ENCODE assay signal across 21 cellular contexts in the genomic region with DNA sequence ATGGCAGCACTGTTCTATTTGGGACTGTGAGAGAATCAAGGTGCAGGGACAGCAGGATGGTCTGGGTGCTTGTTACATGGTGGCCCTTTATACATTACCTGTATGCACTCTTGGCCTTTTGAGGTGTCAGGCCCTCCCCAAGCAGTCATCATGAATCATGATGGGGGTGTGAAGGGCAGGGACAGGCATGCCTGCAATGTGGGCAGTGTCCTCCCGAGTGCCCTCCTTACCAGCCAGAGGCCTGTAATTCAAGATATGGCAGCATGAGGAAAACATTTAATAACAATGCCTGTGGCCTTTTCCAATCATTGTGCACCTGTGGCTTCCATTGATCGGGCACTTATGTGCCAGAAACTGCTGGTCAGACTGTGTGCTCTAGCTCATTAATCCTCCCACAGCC. TPM values are rescaled to one million over a fixed set of nuclear protein-coding genes. Genes with fewer than 3 reads are reported as not detected.
DNase-seq lines count a peak whose midpoint lies in the region; ATAC-seq and TF ChIP-seq lines count a peak whose summit lies in the region.
"Had no signal": no experiment of that assay in that cellular context is flagged by ENCODE, and none has a peak within 500 bp of the region (broad histone marks: within the 10 kb centered on the region; RNA-seq: fewer than 3 reads in every experiment).

No MANE protein-coding gene starts in this region.

- intact Hi-C loops in MCF 10A (cut with micrococcal nuclease): no loop called here
- intact Hi-C loops in breast epithelium (cut with DNase I; ENCODE audit: low total_unique reads): no loop called here
- intact Hi-C loops in mammary epithelial cell (cut with micrococcal nuclease): loop anchor here (2.0 kb wide), 1 partner anchor 113 kb away; no protein-coding TSS in a partner anchor
- intact Hi-C loops in upper lobe of right lung (cut with DNase I): no loop called here

- in situ Hi-C loops in mammary epithelial cell (cut with MboI; ENCODE audit: low sequenced_read_pairs in 2 of 2): no loop called here

- H3K4me1 Mint-ChIP-seq in MCF 10A (ENCODE audit: insufficient read depth, unreplicated experiment) (peaks cover 7% of the 10 kb centered on the region), glutamatergic neuron (ENCODE audit: low read depth, unreplicated experiment) (peaks cover 9% of the 10 kb centered on the region)

- WGBS in mammary epithelial cell (ENCODE audit: low coverage, missing lambda C conversion rate): 45% methylated on average over 2 of the region's 2 CpGs

- ATAC-seq in upper lobe of right lung: peak; percentile 28
- ATAC-seq: GM12878, Panc1 had no signal

- H4K20me1 ChIP-seq in mammary epithelial cell (ENCODE audit: insufficient read depth, low read length): no peaks in the 10 kb centered on the region
- H4K20me1 ChIP-seq: BLaER1 treated with 17β-estradiol and CSF1 and Interleukin-3, amounts not matched to agents 10 nM and 100 nM had no signal

- no peak for TF ChIP-seq POLR2A in breast epithelium (IDR thresholded peaks at IDR 0.05)

- H2AFZ ChIP-seq in mammary epithelial cell (ENCODE audit: low read depth, low read length): no peak overlapping the region

- peak overlapping the region; percentile 27 for H3K27ac Mint-ChIP-seq in MCF 10A (ENCODE audit: low read depth, unreplicated experiment)
- H3K27ac Mint-ChIP-seq in glutamatergic neuron (ENCODE audit: unreplicated experiment): peak overlapping the region; percentile 43

- CTCF ChIA-PET in MCF 10A (lab: Yijun Ruan, JAX): interaction anchor here (0.5 to 0.7 kb wide), 2 partner anchors 65 to 217 kb away, joined by 3 read pairs; no protein-coding TSS in a partner anchor
- CTCF ChIA-PET in mammary epithelial cell (lab: Charles Lee; ENCODE audit: low non-redundant PET): no interaction called here

- BruUV-seq in MCF 10A (replicated peaks; lab: Mats Ljungman, UMichigan) (no TSS peak), mammary epithelial cell (replicated peaks; lab: Mats Ljungman, UMichigan) (no TSS peak)

- no peaks in the 10 kb centered on the region for H3K79me2 ChIP-seq in mammary epithelial cell (ENCODE audit: insufficient read depth, low read length)

- no peaks in the 10 kb centered on the region for H3K27me3 Mint-ChIP-seq in MCF 10A (ENCODE audit: insufficient read depth, unreplicated experiment)
- H3K27me3 Mint-ChIP-seq in glutamatergic neuron (ENCODE audit: unreplicated experiment): peaks cover 7% of the 10 kb centered on the region

- peak overlapping the region; percentile 16 for H3K9ac ChIP-seq in mammary epithelial cell (ENCODE audit: insufficient read depth, low read length)
- H3K9ac ChIP-seq: BLaER1 treated with 17β-estradiol and CSF1 and Interleukin-3, amounts not matched to agents 10 nM and 100 nM had no signal

- dilution Hi-C loops in mammary epithelial cell (cut with HindIII; ENCODE audit: low sequenced_read_pairs): loop anchor here (5.0 kb wide), 1 partner anchor 39 kb away; no protein-coding TSS in a partner anchor

- TF ChIP-seq CTCF in MCF 10A (IDR thresholded peaks at IDR 0.05; ENCODE audit: unreplicated experiment) (no peak), breast epithelium (IDR thresholded peaks at IDR 0.05) (no peak), mammary epithelial cell (conservative IDR thresholded peaks at IDR 0.05 in 1 of 2, IDR thresholded peaks at IDR 0.05 in 1 of 2; ENCODE audit: extremely low read depth in 1 of 2, insufficient read depth in 1 of 2, low read depth in 1 of 2, low read length in 2 of 2) (no peak), glutamatergic neuron (IDR thresholded peaks at IDR 0.05; ENCODE audit: partially characterized antibody, unreplicated experiment) (no peak), upper lobe of right lung (IDR thresholded peaks at IDR 0.05) (no peak)

- H3K27me3 ChIP-seq in breast epithelium (no peaks in the 10 kb centered on the region), mammary epithelial cell (ENCODE audit: insufficient read depth, low read length) (no peaks in the 10 kb centered on the region), upper lobe of right lung (no peaks in the 10 kb centered on the region)
- H3K27me3 ChIP-seq: BLaER1 treated with 17β-estradiol and CSF1 and Interleukin-3, amounts not matched to agents 10 nM and 100 nM; MG63 had no signal

- peak overlapping the region; percentile 45 for H3K4me2 ChIP-seq in mammary epithelial cell (ENCODE audit: insufficient read depth, low read depth, low read length)
- H3K4me2 ChIP-seq: BLaER1 treated with 17β-estradiol and CSF1 and Interleukin-3, amounts not matched to agents 10 nM and 100 nM had no signal

- H3K27ac ChIP-seq in breast epithelium (no peak overlapping the region), mammary epithelial cell (ENCODE audit: insufficient read depth, low read depth, low read length) (peak overlapping the region; percentile 63), upper lobe of right lung (no peak overlapping the region)
- H3K27ac ChIP-seq: BLaER1 treated with 17β-estradiol and CSF1 and Interleukin-3, amounts not matched to agents 10 nM and 100 nM had no signal

- H3K4me1 ChIP-seq in breast epithelium: no peaks in the 10 kb centered on the region
- H3K4me1 ChIP-seq in mammary epithelial cell (ENCODE audit: insufficient read depth, low read length): peaks cover 19% of the 10 kb centered on the region
- H3K4me1 ChIP-seq in upper lobe of right lung: no peaks in the 10 kb centered on the region

- POLR2A ChIA-PET in MCF 10A (lab: Yijun Ruan, JAX): no interaction called here

- no peak overlapping the region for H3K4me3 ChIP-seq in breast epithelium
- no peak overlapping the region for H3K4me3 ChIP-seq in mammary epithelial cell (replicated peaks in 1 of 3; ENCODE audit: insufficient read depth in 1 of 3, low read depth in 2 of 3, low read length in 3 of 3)
- no peak overlapping the region for H3K4me3 ChIP-seq in upper lobe of right lung
- H3K4me3 ChIP-seq: BLaER1 treated with 17β-estradiol and CSF1 and Interleukin-3, amounts not matched to agents 10 nM and 100 nM; GM12878; MG63 had no signal

- H3K4me3 Mint-ChIP-seq in MCF 10A (ENCODE audit: unreplicated experiment) (no peak overlapping the region), glutamatergic neuron (ENCODE audit: unreplicated experiment) (no peak overlapping the region)

- H3K36me3 ChIP-seq in breast epithelium (no peaks in the 10 kb centered on the region), mammary epithelial cell (ENCODE audit: insufficient read depth, low read length) (no peaks in the 10 kb centered on the region), upper lobe of right lung (peaks cover 5% of the 10 kb centered on the region)

- no peaks in the 10 kb centered on the region for H3K9me3 Mint-ChIP-seq in MCF 10A (ENCODE audit: unreplicated experiment)
- H3K9me3 Mint-ChIP-seq in glutamatergic neuron (ENCODE audit: unreplicated experiment): peaks cover 24% of the 10 kb centered on the region

- H3K36me3 Mint-ChIP-seq in MCF 10A (ENCODE audit: insufficient read depth, unreplicated experiment) (peaks cover 37% of the 10 kb centered on the region), glutamatergic neuron (ENCODE audit: unreplicated experiment) (peaks cover 4% of the 10 kb centered on the region)

- H3K9me3 ChIP-seq in breast epithelium: no peaks in the 10 kb centered on the region
- no peaks in the 10 kb centered on the region for H3K9me3 ChIP-seq in mammary epithelial cell (replicated peaks; ENCODE audit: insufficient read depth, low read length)
- H3K9me3 ChIP-seq in upper lobe of right lung: no peaks in the 10 kb centered on the region
- H3K9me3 ChIP-seq: BLaER1 treated with 17β-estradiol and CSF1 and Interleukin-3, amounts not matched to agents 10 nM and 100 nM; MG63 had no signal

- DNase-seq in MCF 10A (ENCODE audit: unreplicated experiment) (peak; percentile 44), breast epithelium (ENCODE audit: low spot score in 2 of 2) (no peak), mammary epithelial cell (peak; percentile 79), glutamatergic neuron (no peak), upper lobe of right lung (no peak), NCI-H187 (lab: John Stamatoyannopoulos, UW) (no peak), EL (no peak)
- no peak for DNase-seq in activated CD4-positive, alpha-beta T cell treated with anti-CD3 and anti-CD28 coated beads, Interleukin-2, amount 50 U/mL, for 4 hours
- DNase-seq: DND-41, GDM1, GOT3, KG1, MG63, NCI-H1092, NCI-H146, NCI-H2227 treated with DMSO at 0.1 percent for 48 hours, NCI-H524, SHP77 had no signal

RNA-seq across cellular contexts. Expression of a gene that starts 25.5 kb away (rescaled TPM):
- 2.0 and 3.5 TPM in 2 replicates for total RNA-seq in MCF 10A (2022)
- total RNA-seq in breast epithelium: 1 to 10 TPM in 1 of 3 donors, under 1 TPM in 2; 0.16 to 2.0 (median 0.73) TPM
- total RNA-seq in mammary epithelial cell: 1 to 10 TPM; 1.0 to 2.7 TPM
- polyA plus RNA-seq in mammary epithelial cell: 0.32 TPM
- not detected for polyA minus RNA-seq in mammary epithelial cell
- 15.9 TPM for total RNA-seq in glutamatergic neuron (ENCODE audit: unreplicated experiment)
- 1.0 TPM for total RNA-seq in upper lobe of right lung

Comparison
In these comparisons a context has a peak if more than half of its experiments do, and no peak if none do; other contexts are left out.
1. DNase-seq: peak in MCF 10A (single experiment) and mammary epithelial cell (single experiment); none in breast epithelium (0 of 2), glutamatergic neuron (single experiment), upper lobe of right lung (single experiment), activated CD4-positive, alpha-beta T cell treated with anti-CD3 and anti-CD28 coated beads, Interleukin-2, amount 50 U/mL, for 4 hours (0 of 2), NCI-H187 (0 of 2) and EL (single experiment).